Comparison of ENCODE assay signal across 8 cellular contexts in the genomic region with DNA sequence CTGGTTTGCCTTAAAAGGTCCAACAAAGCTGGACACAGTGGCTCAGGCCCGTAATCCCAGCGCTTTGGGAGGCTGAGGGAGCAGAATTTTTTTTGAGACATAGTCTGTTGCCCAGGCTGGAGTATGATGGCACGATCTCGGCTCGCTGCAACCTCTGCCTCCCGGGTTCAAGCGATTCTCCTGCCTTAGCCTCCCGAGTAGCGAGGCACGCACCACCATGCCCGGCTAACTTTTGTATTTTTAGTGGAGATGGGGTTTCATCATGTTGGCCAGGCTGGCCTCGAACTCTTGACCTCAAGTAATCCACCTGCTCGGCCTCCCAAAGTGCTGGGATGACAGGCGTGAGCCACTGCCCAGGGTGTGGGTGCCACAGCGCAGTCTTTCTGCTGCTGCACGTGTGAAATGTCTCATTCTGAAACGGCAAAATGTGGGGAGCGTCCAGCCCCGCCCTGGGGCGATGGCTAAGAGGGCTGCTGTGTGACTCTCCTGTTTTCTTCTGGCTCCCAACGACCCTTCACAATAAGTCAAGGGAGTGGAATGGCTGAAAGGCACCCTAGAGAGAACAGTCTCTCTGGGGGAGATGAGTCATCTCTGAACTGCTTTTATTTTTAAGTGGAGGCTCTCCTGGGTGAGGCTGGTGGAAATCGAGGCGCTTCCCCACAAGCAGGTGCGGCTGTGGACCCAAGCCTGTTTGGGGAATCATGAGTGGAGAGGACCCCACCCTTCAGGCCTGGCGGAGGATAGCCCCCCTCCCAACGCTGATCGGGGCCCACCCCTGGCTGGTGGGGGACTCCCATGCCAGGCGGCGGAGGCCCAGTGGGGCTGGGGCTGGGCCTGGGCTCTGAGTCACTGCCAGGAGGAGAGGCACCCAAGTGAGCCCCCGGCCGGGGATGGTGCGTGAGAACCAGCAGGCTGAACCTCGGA.
DNase-seq lines count a peak whose midpoint lies in the region; ATAC-seq and TF ChIP-seq lines count a peak whose summit lies in the region.

No MANE protein-coding gene starts in this region.

- peak; percentile 47 for DNase-seq in stimulated activated CD4-positive, alpha-beta T cell treated with anti-CD3 and anti-CD28 coated beads, Interleukin-1b, Interleukin-23, amount 100 ng/mL, for 48 hours
- no peak for DNase-seq in stimulated activated CD4-positive, alpha-beta T cell treated with anti-CD3 and anti-CD28 coated beads, Interleukin-4, amount 100 ng/mL, for 4 hours
- DNase-seq in NCI-H226 (peak; percentile 88), MM.1S (no peak), DMS114 treated with DMSO at 0.1 percent for 48 hours (lab: John Stamatoyannopoulos, UW; ENCODE audit: unreplicated experiment) (no peak), WERI-Rb-1 (no peak)
- no peak for DNase-seq in effector memory CD8-positive, alpha-beta T cell

- H3K79me2 ChIP-seq in MM.1S (ENCODE audit: low read length), result no peaks in the 10 kb centered on the region

- no peaks in the 10 kb centered on the region for H4K20me1 ChIP-seq in MM.1S (ENCODE audit: insufficient read depth, low read length)

- H3K4me1 ChIP-seq in MM.1S (ENCODE audit: low read length), result no peaks in the 10 kb centered on the region

- peaks cover 9% of the 10 kb centered on the region for H3K36me3 Mint-ChIP-seq in effector memory CD8-positive, alpha-beta T cell (ENCODE audit: insufficient read depth)

- H3K4me1 Mint-ChIP-seq in effector memory CD8-positive, alpha-beta T cell (ENCODE audit: low read depth in 2 of 2), result peaks cover 17 to 23% of the 10 kb centered on the region in 2 donors

- peaks cover 50% of the 10 kb centered on the region for H3K27me3 ChIP-seq in MM.1S (replicated peaks; ENCODE audit: insufficient read depth, low read length)
- no peaks in the 10 kb centered on the region for H3K27me3 ChIP-seq in WERI-Rb-1 (ENCODE audit: insufficient read depth, low read depth, severe bottlenecking)

- TF ChIP-seq CTCF in MM.1S (IDR thresholded peaks at IDR 0.05; ENCODE audit: low read length), result no peak
- TF ChIP-seq CTCF in WERI-Rb-1 (IDR thresholded peaks at IDR 0.05; ENCODE audit: low read depth, low read length), result no peak

- H3K27ac ChIP-seq in MM.1S (ENCODE audit: low read length), result no peak overlapping the region
- H3K27ac ChIP-seq in WERI-Rb-1, result no peak overlapping the region

- H3K9me2 ChIP-seq in MM.1S (replicated peaks; ENCODE audit: insufficient read depth, low read length), result no peaks in the 10 kb centered on the region

- H3K36me3 ChIP-seq in MM.1S (replicated peaks; ENCODE audit: insufficient read depth, low read length) (no peaks in the 10 kb centered on the region), WERI-Rb-1 (no peaks in the 10 kb centered on the region)

- H3K9me3 ChIP-seq in MM.1S (replicated peaks; ENCODE audit: insufficient read depth, low read length), result no peaks in the 10 kb centered on the region
- H3K9me3 ChIP-seq in WERI-Rb-1 (ENCODE audit: severe bottlenecking), result peaks cover 3% of the 10 kb centered on the region

- H3F3A ChIP-seq in MM.1S (ENCODE audit: insufficient read depth, low read length), result no peaks in the 10 kb centered on the region

- H2AFZ ChIP-seq in MM.1S (ENCODE audit: low read length), result no peak overlapping the region

- H3K9me3 Mint-ChIP-seq in effector memory CD8-positive, alpha-beta T cell, result no peaks in the 10 kb centered on the region

- ATAC-seq in HG02763 (IDR thresholded peaks at IDR 0.05; ENCODE audit: unreplicated experiment), result peak; percentile 69
- peak; percentile 41 for ATAC-seq in effector memory CD8-positive, alpha-beta T cell (replicated peaks)

- H3K27ac Mint-ChIP-seq in effector memory CD8-positive, alpha-beta T cell, result peak overlapping the region; percentile 52 to 86

- H3K4me3 Mint-ChIP-seq in effector memory CD8-positive, alpha-beta T cell, result peak overlapping the region; percentile 17 to 25

- no peak overlapping the region for H3K4me2 ChIP-seq in MM.1S (ENCODE audit: low read depth, low read length)

- no peak overlapping the region for H3K9ac ChIP-seq in MM.1S (ENCODE audit: low read length)

- no peaks in the 10 kb centered on the region for H3K27me3 Mint-ChIP-seq in effector memory CD8-positive, alpha-beta T cell

- H3K4me3 ChIP-seq in MM.1S (ENCODE audit: low read length) (no peak overlapping the region), WERI-Rb-1 (ENCODE audit: low read depth, low read length) (no peak overlapping the region)

Comparison
In these comparisons a context has a peak if more than half of its experiments do, and no peak if none do; other contexts are left out.
1. DNase-seq: peak in stimulated activated CD4-positive, alpha-beta T cell treated with anti-CD3 and anti-CD28 coated beads, Interleukin-1b, Interleukin-23, amount 100 ng/mL, for 48 hours (single experiment) and NCI-H226 (single experiment); none in stimulated activated CD4-positive, alpha-beta T cell treated with anti-CD3 and anti-CD28 coated beads, Interleukin-4, amount 100 ng/mL, for 4 hours (0 of 2), effector memory CD8-positive, alpha-beta T cell (0 of 3), MM.1S (single experiment), DMS114 treated with DMSO at 0.1 percent for 48 hours (single experiment) and WERI-Rb-1 (single experiment).